Comparison of ENCODE assay signal across 21 cellular contexts in genomic region chr7:150444141-150444540, GRCh38. TPM values are rescaled to one million over a fixed set of nuclear protein-coding genes. Genes with fewer than 3 reads are reported as not detected.
"Had no signal": no experiment of that assay in that cellular context is flagged by ENCODE, and none has a peak within 500 bp of the region (broad histone marks: within the 10 kb centered on the region; RNA-seq: fewer than 3 reads in every experiment).

No MANE protein-coding gene starts in this region.

- H3K4me1 ChIP-seq: SJSA1 had no signal

- H3K4me3 Mint-ChIP-seq: IgD-negative memory B cell had no signal

- H3K27ac ChIP-seq: HL-60, SJSA1, SK-N-MC had no signal

- H3K27ac Mint-ChIP-seq: IgD-negative memory B cell had no signal

- H3K27me3 ChIP-seq: MG63 had no signal

- H3K9me3 ChIP-seq: MG63 had no signal

- H3K4me3 ChIP-seq: MG63, SJSA1, SK-N-MC had no signal

- DNase-seq: Karpas-422, KBM-7, MG63, NCI-H1092, NCI-H1105 treated with DMSO at 0.1 percent for 48 hours, NCI-H1417 treated with DMSO at 0.1 percent for 48 hours, NCI-H1694 treated with DMSO at 0.1 percent for 48 hours, NCI-H1930, NCI-H2081, NCI-H2107, NCI-H2227 treated with DMSO at 0.1 percent for 48 hours, NCI-H510A, NCI-H524 treated with DMSO at 0.1 percent for 48 hours, NCI-H774, Right ventricle myocardium superior, RPMI8226, SIG-M5 had no signal

- H3K36me3 ChIP-seq: MG63, SJSA1 had no signal

RNA-seq across cellular contexts. Expression of gene GIMAP8, which starts 6.3 kb away (rescaled TPM):
- total RNA-seq: SJSA1 had no signal
